In the genomic region with DNA sequence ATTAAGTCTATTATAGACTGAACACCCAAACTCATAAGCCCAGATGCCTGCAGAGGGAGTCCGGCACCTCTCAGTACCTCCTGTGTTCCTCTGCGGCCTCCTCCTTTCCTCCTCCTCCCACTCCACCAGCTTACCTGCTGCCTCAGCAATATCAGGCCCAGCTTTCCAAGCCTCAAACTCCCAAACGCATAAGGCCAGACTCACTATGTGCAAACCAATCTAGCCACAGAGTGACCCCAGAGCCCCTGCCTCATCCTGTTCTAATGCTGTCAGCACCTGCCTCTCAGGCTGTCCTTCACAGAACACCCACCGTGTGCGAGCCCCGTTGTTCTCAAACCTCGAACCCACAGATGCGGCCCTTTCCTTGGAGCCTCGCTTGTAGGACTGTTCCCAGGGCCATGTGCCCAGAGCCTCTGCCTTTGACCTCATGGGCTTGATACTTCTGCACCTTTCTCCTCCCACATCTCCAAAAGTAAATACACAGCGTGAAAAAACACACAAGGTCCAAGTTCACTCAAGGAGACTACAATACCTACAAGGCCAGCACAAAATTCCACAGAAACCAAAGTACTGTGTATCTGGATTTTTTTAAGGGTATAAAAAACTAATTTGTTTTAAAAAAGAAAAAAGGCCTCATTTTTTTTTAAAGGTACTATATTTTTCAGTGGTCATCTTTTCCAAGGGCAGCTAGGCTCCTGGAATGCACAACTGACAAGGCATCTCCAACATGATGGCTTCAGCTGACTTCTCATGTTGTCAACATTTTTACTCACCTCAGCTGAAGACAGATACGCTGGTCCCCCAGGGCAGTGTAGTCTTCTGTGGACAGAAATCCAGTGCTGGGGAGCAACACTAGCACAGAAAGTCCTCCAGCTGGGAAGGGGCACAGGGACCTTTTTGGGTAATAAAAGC, we compare ENCODE assay signal across 1 cellular context.
TF ChIP-seq lines count a peak whose summit lies in the region.

No MANE protein-coding gene starts in this region.

TF ChIP-seq in liver, 16 proteins besides CTCF, POLR2A, EP300 and RAD21 (continued from another document):
- TF ChIP-seq HNF4G (IDR thresholded peaks at IDR 0.05) (peak; percentile 68), HNF4A (conservative IDR thresholded peaks at IDR 0.05) (peak; percentile 89 to 90), FOXA2 (IDR thresholded peaks at IDR 0.05) (peak; percentile 84), TAF1 (conservative IDR thresholded peaks at IDR 0.05) (no peak), ZBTB33 (IDR thresholded peaks at IDR 0.05) (peak; percentile 74), GABPA (IDR thresholded peaks at IDR 0.05 in 1 of 2, conservative IDR thresholded peaks at IDR 0.05 in 1 of 2) (peak in 1 of 2 donors; percentile 17), RXRA (IDR thresholded peaks at IDR 0.05) (peak; percentile 87 to 91), YY1 (IDR thresholded peaks at IDR 0.05) (peak; percentile 50), FOXA1 (IDR thresholded peaks at IDR 0.05) (peak; percentile 74), EGR1 (IDR thresholded peaks at IDR 0.05; ENCODE audit: low read depth in 2 of 2) (no peak), JUND (IDR thresholded peaks at IDR 0.05) (peak in 1 of 2 donors; percentile 65), ATF3 (IDR thresholded peaks at IDR 0.05) (no peak), SP1 (IDR thresholded peaks at IDR 0.05) (peak; percentile 64)
